ENCODE assay signal across 9 cellular contexts in the genomic region with DNA sequence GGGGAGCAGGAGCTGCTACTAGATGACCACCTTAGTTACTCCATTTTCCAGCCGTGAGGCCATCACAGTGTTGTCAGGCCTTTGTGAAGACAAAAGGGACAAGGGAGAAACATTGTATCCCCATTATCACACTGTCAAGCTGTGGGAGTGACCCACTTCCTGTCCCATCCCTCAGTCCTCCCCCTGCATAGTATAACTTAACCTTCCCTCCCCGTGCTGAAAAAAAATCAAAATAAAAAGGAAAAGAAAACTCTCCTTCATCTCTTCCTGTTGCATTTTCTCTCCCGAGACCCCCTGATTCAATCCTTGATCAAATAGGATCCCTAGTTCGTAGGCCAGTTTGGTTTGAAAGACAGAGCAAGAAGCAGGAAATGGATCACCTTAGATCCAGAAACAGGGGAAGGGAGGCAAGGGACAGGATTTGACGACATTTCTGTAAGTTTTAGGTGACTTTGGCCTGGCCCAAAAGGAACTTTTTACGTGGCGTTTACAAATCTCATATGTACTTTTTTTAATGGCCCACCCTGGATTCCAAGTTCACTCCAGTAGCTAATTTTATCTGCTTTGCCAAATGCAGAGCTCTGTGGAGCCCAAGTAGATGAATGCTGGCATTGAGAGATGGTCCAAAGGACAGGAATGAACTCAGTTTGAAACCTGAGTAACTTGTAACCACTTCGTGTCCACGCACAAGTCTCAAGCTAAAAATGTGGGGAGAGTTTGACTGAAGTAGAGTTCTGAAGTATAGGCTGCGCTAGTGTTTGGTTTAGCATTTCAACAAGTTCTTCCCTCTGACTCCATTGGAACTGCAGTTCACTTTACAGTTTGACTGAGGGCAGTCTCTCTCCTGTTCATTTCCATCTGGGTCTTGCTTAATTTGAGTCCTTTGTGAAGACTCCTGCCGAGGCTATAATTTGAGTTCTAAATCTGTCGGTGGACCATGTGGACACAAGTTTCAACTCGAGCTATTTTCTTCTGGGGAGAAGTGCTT. TPM values are rescaled to one million over a fixed set of nuclear protein-coding genes. Genes with fewer than 3 reads are reported as not detected.
DNase-seq lines count a peak whose midpoint lies in the region; ATAC-seq and TF ChIP-seq lines count a peak whose summit lies in the region.
"Had no signal": no experiment of that assay in that cellular context is flagged by ENCODE, and none has a peak within 500 bp of the region (broad histone marks: within the 10 kb centered on the region; RNA-seq: fewer than 3 reads in every experiment).

No MANE protein-coding gene starts in this region.

- H3K27me3 ChIP-seq in right lobe of liver: no peaks in the 10 kb centered on the region
- H3K27me3 ChIP-seq in thymus (ENCODE audit: control insufficient read depth, insufficient read depth): no peaks in the 10 kb centered on the region

- peaks cover 57% of the 10 kb centered on the region for H3K4me1 Mint-ChIP-seq in activated CD8-positive, alpha-beta memory T cell treated with anti-CD3 and anti-CD28 coated beads, Interleukin-2, amount 10 ng/mL, durations not matched to agents 7 days and 5 days
- H3K4me1 Mint-ChIP-seq in activated naive CD8-positive, alpha-beta T cell treated with anti-CD3 and anti-CD28 coated beads for 36 hours: peaks cover 50% of the 10 kb centered on the region

- no peak for TF ChIP-seq CTCF in right lobe of liver (IDR thresholded peaks at IDR 0.05)

- no peaks in the 10 kb centered on the region for H3K9me3 Mint-ChIP-seq in activated CD8-positive, alpha-beta memory T cell treated with anti-CD3 and anti-CD28 coated beads, Interleukin-2, amount 10 ng/mL, durations not matched to agents 7 days and 5 days (ENCODE audit: low read depth)
- H3K9me3 Mint-ChIP-seq in activated naive CD8-positive, alpha-beta T cell treated with anti-CD3 and anti-CD28 coated beads for 36 hours: no peaks in the 10 kb centered on the region

- ATAC-seq in activated CD8-positive, alpha-beta memory T cell treated with anti-CD3 and anti-CD28 coated beads, Interleukin-2, amount 10 ng/mL, durations not matched to agents 7 days and 5 days: no peak
- ATAC-seq in right lobe of liver: no peak

- H3K9me3 ChIP-seq in right lobe of liver: no peaks in the 10 kb centered on the region
- no peaks in the 10 kb centered on the region for H3K9me3 ChIP-seq in thymus (ENCODE audit: control insufficient read depth)

- intact Hi-C loops in right lobe of liver (cut with DNase I): no loop called here

- peak overlapping the region; percentile 85 for H3K4me3 Mint-ChIP-seq in activated CD8-positive, alpha-beta memory T cell treated with anti-CD3 and anti-CD28 coated beads, Interleukin-2, amount 10 ng/mL, durations not matched to agents 7 days and 5 days
- peak overlapping the region; percentile 90 for H3K4me3 Mint-ChIP-seq in activated naive CD8-positive, alpha-beta T cell treated with anti-CD3 and anti-CD28 coated beads for 36 hours

- H3K36me3 ChIP-seq in right lobe of liver (no peaks in the 10 kb centered on the region), thymus (ENCODE audit: control insufficient read depth, insufficient read depth) (peaks cover 11% of the 10 kb centered on the region)

- peaks cover 0 to 31% (median 5%) of the 10 kb centered on the region in 4 donors for H3K4me1 ChIP-seq in right lobe of liver
- H3K4me1 ChIP-seq in thymus (ENCODE audit: control insufficient read depth, insufficient read depth, low read length): peaks cover 39% of the 10 kb centered on the region

- TF ChIP-seq POLR2A in right lobe of liver (IDR thresholded peaks at IDR 0.05): no peak

- H3K27ac ChIP-seq in right lobe of liver (peak overlapping the region; percentile 6 to 21 (median 13)), thymus (ENCODE audit: low read depth) (peak overlapping the region; percentile 70)

- H3K27me3 Mint-ChIP-seq in activated CD8-positive, alpha-beta memory T cell treated with anti-CD3 and anti-CD28 coated beads, Interleukin-2, amount 10 ng/mL, durations not matched to agents 7 days and 5 days: no peaks in the 10 kb centered on the region
- H3K27me3 Mint-ChIP-seq in activated naive CD8-positive, alpha-beta T cell treated with anti-CD3 and anti-CD28 coated beads for 36 hours: no peaks in the 10 kb centered on the region

- H3K27ac Mint-ChIP-seq in activated CD8-positive, alpha-beta memory T cell treated with anti-CD3 and anti-CD28 coated beads, Interleukin-2, amount 10 ng/mL, durations not matched to agents 7 days and 5 days: peak overlapping the region; percentile 73
- peak overlapping the region; percentile 9 for H3K27ac Mint-ChIP-seq in activated naive CD8-positive, alpha-beta T cell treated with anti-CD3 and anti-CD28 coated beads for 36 hours

- CTCF ChIA-PET in activated CD8-positive, alpha-beta memory T cell treated with anti-CD3 and anti-CD28 coated beads, Interleukin-2, amount 10 ng/mL, durations not matched to agents 7 days and 5 days (lab: Charles Lee): interaction anchor here (0.9 to 1.8 kb wide), 6 partner anchors 9 to 101 kb away, joined by 3 to 9 read pairs (median 5); a partner anchor contains a TSS

- 45% methylated on average over 13 of the region's 13 CpGs for WGBS in right lobe of liver (ENCODE audit: insufficient coverage, low coverage, low lambda C conversion rate, missing lambda C conversion rate)
- 79% methylated on average over 13 of the region's 13 CpGs for WGBS in thymus

- peaks cover 13% of the 10 kb centered on the region for H3K36me3 Mint-ChIP-seq in activated CD8-positive, alpha-beta memory T cell treated with anti-CD3 and anti-CD28 coated beads, Interleukin-2, amount 10 ng/mL, durations not matched to agents 7 days and 5 days
- peaks cover 16% of the 10 kb centered on the region for H3K36me3 Mint-ChIP-seq in activated naive CD8-positive, alpha-beta T cell treated with anti-CD3 and anti-CD28 coated beads for 36 hours

- H3K4me3 ChIP-seq in right lobe of liver (no peak overlapping the region), thymus (ENCODE audit: low read length) (no peak overlapping the region)

- no peak for DNase-seq in activated CD8-positive, alpha-beta memory T cell treated with anti-CD3 and anti-CD28 coated beads, Interleukin-2, amount 10 ng/mL, durations not matched to agents 7 days and 5 days
- DNase-seq in activated CD8-positive, alpha-beta memory T cell treated with anti-CD3 and anti-CD28 coated beads, Interleukin-2, amount 50 U/mL, for 4 hours: no peak
- DNase-seq in activated naive CD8-positive, alpha-beta T cell treated with anti-CD3 and anti-CD28 coated beads for 36 hours: no peak
- DNase-seq in right lobe of liver (peak in 1 of 3 donors; percentile 11), kidney glomerular epithelial cell (lab: John Stamatoyannopoulos, UW) (no peak), glomerular visceral epithelial cell (ENCODE audit: extremely low spot score) (no peak), inferior parietal cortex (ENCODE audit: extremely low spot score) (no peak)
- DNase-seq: SW 1271 had no signal

RNA-seq across cellular contexts. Expression of a gene that starts 16.6 kb away (rescaled TPM):
- 100 to 1,000 TPM; 159 to 161 TPM for total RNA-seq in activated CD8-positive, alpha-beta memory T cell treated with anti-CD3 and anti-CD28 coated beads, Interleukin-2, amount 10 ng/mL, durations not matched to agents 7 days and 5 days
- 100 to 1,000 TPM; 196 to 202 TPM for total RNA-seq in activated naive CD8-positive, alpha-beta T cell treated with anti-CD3 and anti-CD28 coated beads for 36 hours
- 10 to 100 TPM; 23.9 to 59.6 (median 39.2) TPM for total RNA-seq in right lobe of liver
- 20.9 TPM for polyA plus RNA-seq in thymus
